In genomic region chr6:44238687-44239350, GRCh38 we compare ENCODE assay signal across 12 cellular contexts. TPM values are rescaled to one million over a fixed set of nuclear protein-coding genes. Genes with fewer than 3 reads are reported as not detected.
DNase-seq lines count a peak whose midpoint lies in the region; ATAC-seq, FAIRE-seq and TF ChIP-seq lines count a peak whose summit lies in the region.
"Had no signal": no experiment of that assay in that cellular context is flagged by ENCODE, and none has a peak within 500 bp of the region (broad histone marks: within the 10 kb centered on the region; RNA-seq: fewer than 3 reads in every experiment).

No MANE protein-coding gene starts in this region.

- peak overlapping the region in 1 of 2 donors; percentile 93 for H3K9ac ChIP-seq in kidney (ENCODE audit: low read length in 2 of 2)

- peak overlapping the region; percentile 97 to 98 for H3K27ac ChIP-seq in kidney (ENCODE audit: low read depth in 2 of 2, low read length in 2 of 2)
- H3K27ac ChIP-seq: SJSA1 had no signal

- intact Hi-C loops in kidney (cut with DNase I) = no loop called here

- FAIRE-seq in kidney (lab: Jason Lieb, UNC) = no peak

- ATAC-seq in activated naive CD8-positive, alpha-beta T cell treated with anti-CD3 and anti-CD28 coated beads, Interleukin-2, amount 50 U/mL, for 24 hours = no peak
- no peak for ATAC-seq in stimulated activated naive CD8-positive, alpha-beta T cell treated with anti-CD3 and anti-CD28 coated beads, Interleukin-15, amount 100 ng/mL, for 72 hours
- no peak for ATAC-seq in GM18868 (IDR thresholded peaks at IDR 0.05; ENCODE audit: unreplicated experiment)

- H3K9me3 ChIP-seq in kidney (ENCODE audit: control insufficient read depth in 1 of 2, low read length in 2 of 2) = no peaks in the 10 kb centered on the region
- H3K9me3 ChIP-seq: SJSA1 had no signal

- no peak overlapping the region for H3K4me3 ChIP-seq in kidney (ENCODE audit: low read length in 2 of 2)

- POLR2A ChIA-PET in activated CD4-positive, alpha-beta T cell treated with anti-CD3 and anti-CD28 coated beads, Interleukin-2, amount 10 ng/mL, durations not matched to agents 7 days and 5 days (lab: Charles Lee) = no interaction called here

- H3K9me3 Mint-ChIP-seq in activated CD4-positive, alpha-beta T cell treated with anti-CD3 and anti-CD28 coated beads, Interleukin-2, amount 10 ng/mL, durations not matched to agents 7 days and 5 days = no peaks in the 10 kb centered on the region
- no peaks in the 10 kb centered on the region for H3K9me3 Mint-ChIP-seq in activated naive CD8-positive, alpha-beta T cell treated with anti-CD3 and anti-CD28 coated beads, Interleukin-2, amount 50 U/mL, for 24 hours
- H3K9me3 Mint-ChIP-seq in stimulated activated naive CD8-positive, alpha-beta T cell treated with anti-CD3 and anti-CD28 coated beads, Interleukin-15, amount 100 ng/mL, for 72 hours = no peaks in the 10 kb centered on the region

- no peak for DNase-seq in activated CD4-positive, alpha-beta T cell treated with anti-CD3 and anti-CD28 coated beads, Interleukin-2, amount 10 ng/mL, durations not matched to agents 7 days and 5 days
- no peak for DNase-seq in activated CD4-positive, alpha-beta T cell treated with anti-CD3 and anti-CD28 coated beads, Interleukin-2, amount 50 U/mL, for 1 hour
- DNase-seq in activated naive CD8-positive, alpha-beta T cell treated with anti-CD3 and anti-CD28 coated beads, Interleukin-2, amount 50 U/mL, for 24 hours = no peak
- DNase-seq in kidney = peak; percentile 25
- DNase-seq in stimulated activated naive CD8-positive, alpha-beta T cell treated with anti-CD3 and anti-CD28 coated beads, Interleukin-15, amount 100 ng/mL, for 72 hours = no peak
- no peak for DNase-seq in Kasumi-1 (lab: John Stamatoyannopoulos, UW)
- no peak for DNase-seq in HT-29 (ENCODE audit: low spot score)
- DNase-seq: mesendoderm, NCI-H1436 treated with DMSO at 0.1 percent for 48 hours had no signal

- H3K4me3 Mint-ChIP-seq in activated CD4-positive, alpha-beta T cell treated with anti-CD3 and anti-CD28 coated beads, Interleukin-2, amount 10 ng/mL, durations not matched to agents 7 days and 5 days = peak overlapping the region; percentile 75
- H3K4me3 Mint-ChIP-seq in activated naive CD8-positive, alpha-beta T cell treated with anti-CD3 and anti-CD28 coated beads, Interleukin-2, amount 50 U/mL, for 24 hours = peak overlapping the region; percentile 78
- peak overlapping the region; percentile 85 to 95 for H3K4me3 Mint-ChIP-seq in stimulated activated naive CD8-positive, alpha-beta T cell treated with anti-CD3 and anti-CD28 coated beads, Interleukin-15, amount 100 ng/mL, for 72 hours

- H3K27me3 Mint-ChIP-seq in activated CD4-positive, alpha-beta T cell treated with anti-CD3 and anti-CD28 coated beads, Interleukin-2, amount 10 ng/mL, durations not matched to agents 7 days and 5 days = no peaks in the 10 kb centered on the region
- no peaks in the 10 kb centered on the region for H3K27me3 Mint-ChIP-seq in activated naive CD8-positive, alpha-beta T cell treated with anti-CD3 and anti-CD28 coated beads, Interleukin-2, amount 50 U/mL, for 24 hours
- H3K27me3 Mint-ChIP-seq in stimulated activated naive CD8-positive, alpha-beta T cell treated with anti-CD3 and anti-CD28 coated beads, Interleukin-15, amount 100 ng/mL, for 72 hours = no peaks in the 10 kb centered on the region

- no peaks in the 10 kb centered on the region for H3K36me3 ChIP-seq in kidney (ENCODE audit: control insufficient read depth in 1 of 2, insufficient read depth in 2 of 2, low read length in 2 of 2)
- H3K36me3 ChIP-seq: SJSA1 had no signal

- TF ChIP-seq CTCF in kidney (IDR thresholded peaks at IDR 0.05; ENCODE audit: borderline replicate concordance, extremely low read depth, insufficient read depth) = no peak

- peaks cover 19% of the 10 kb centered on the region for H3K4me1 Mint-ChIP-seq in activated CD4-positive, alpha-beta T cell treated with anti-CD3 and anti-CD28 coated beads, Interleukin-2, amount 10 ng/mL, durations not matched to agents 7 days and 5 days
- peaks cover 32% of the 10 kb centered on the region for H3K4me1 Mint-ChIP-seq in activated naive CD8-positive, alpha-beta T cell treated with anti-CD3 and anti-CD28 coated beads, Interleukin-2, amount 50 U/mL, for 24 hours
- peaks cover 24% of the 10 kb centered on the region for H3K4me1 Mint-ChIP-seq in stimulated activated naive CD8-positive, alpha-beta T cell treated with anti-CD3 and anti-CD28 coated beads, Interleukin-15, amount 100 ng/mL, for 72 hours

- peaks cover 2% of the 10 kb centered on the region for H3K36me3 Mint-ChIP-seq in activated CD4-positive, alpha-beta T cell treated with anti-CD3 and anti-CD28 coated beads, Interleukin-2, amount 10 ng/mL, durations not matched to agents 7 days and 5 days (ENCODE audit: low read depth)
- peaks cover 15% of the 10 kb centered on the region for H3K36me3 Mint-ChIP-seq in activated naive CD8-positive, alpha-beta T cell treated with anti-CD3 and anti-CD28 coated beads, Interleukin-2, amount 50 U/mL, for 24 hours (ENCODE audit: low read depth)

- peaks cover 20 to 24% of the 10 kb centered on the region in 2 donors for H3K4me1 ChIP-seq in kidney (ENCODE audit: control insufficient read depth in 1 of 2, insufficient read depth in 1 of 2, low read depth in 1 of 2, low read length in 2 of 2)

- peak overlapping the region; percentile 95 for H3K27ac Mint-ChIP-seq in activated CD4-positive, alpha-beta T cell treated with anti-CD3 and anti-CD28 coated beads, Interleukin-2, amount 10 ng/mL, durations not matched to agents 7 days and 5 days
- H3K27ac Mint-ChIP-seq in activated naive CD8-positive, alpha-beta T cell treated with anti-CD3 and anti-CD28 coated beads, Interleukin-2, amount 50 U/mL, for 24 hours = peak overlapping the region; percentile 91
- peak overlapping the region in 1 of 2 donors; percentile 2 for H3K27ac Mint-ChIP-seq in stimulated activated naive CD8-positive, alpha-beta T cell treated with anti-CD3 and anti-CD28 coated beads, Interleukin-15, amount 100 ng/mL, for 72 hours

- CTCF ChIA-PET in activated CD4-positive, alpha-beta T cell treated with anti-CD3 and anti-CD28 coated beads, Interleukin-2, amount 10 ng/mL, durations not matched to agents 7 days and 5 days (lab: Charles Lee) = interaction anchor here (0.6 to 2.1 kb wide), 3 partner anchors 9 to 13 kb away, joined by 3 to 19 read pairs (median 5); partner anchors contain the start of gene HSP90AB1

RNA-seq across cellular contexts. Expression of gene HSP90AB1, which starts 8.1 kb away (rescaled TPM):
- total RNA-seq in activated CD4-positive, alpha-beta T cell treated with anti-CD3 and anti-CD28 coated beads, Interleukin-2, amount 10 ng/mL, durations not matched to agents 7 days and 5 days = 100 to 1,000 TPM; 522 to 571 TPM
- total RNA-seq in kidney = 551 TPM
- polyA plus RNA-seq in kidney (ENCODE audit: insufficient read depth, low read depth, low replicate concordance) = 499 TPM
- total RNA-seq in HT-29 (2014; rRNA removed; shearing (Covaris generic)) = 751 and 810 TPM in 2 replicates

RNA-seq across cellular contexts. Expression of gene SLC29A1, which starts 15.4 kb away (rescaled TPM):
- 10 to 100 TPM; 38.5 to 46.9 TPM for total RNA-seq in activated CD4-positive, alpha-beta T cell treated with anti-CD3 and anti-CD28 coated beads, Interleukin-2, amount 10 ng/mL, durations not matched to agents 7 days and 5 days
- 74.6 TPM for total RNA-seq in kidney
- polyA plus RNA-seq in kidney (ENCODE audit: insufficient read depth, low read depth, low replicate concordance) = 50.1 TPM
- total RNA-seq in HT-29 (2014; rRNA removed; shearing (Covaris generic)) = 30.8 and 33.4 TPM in 2 replicates

RNA-seq across cellular contexts. Expression of gene SLC35B2, which starts 18.5 kb away (rescaled TPM):
- 10 to 100 TPM; 29.5 to 30.1 TPM for total RNA-seq in activated CD4-positive, alpha-beta T cell treated with anti-CD3 and anti-CD28 coated beads, Interleukin-2, amount 10 ng/mL, durations not matched to agents 7 days and 5 days
- total RNA-seq in kidney = 45.1 TPM
- polyA plus RNA-seq in kidney (ENCODE audit: insufficient read depth, low read depth, low replicate concordance) = 49.5 TPM
- total RNA-seq in HT-29 (2014; rRNA removed; shearing (Covaris generic)) = 189 and 193 TPM in 2 replicates

RNA-seq across cellular contexts. Expression of gene MYMX, which starts 22.1 kb away (rescaled TPM):
- not detected for total RNA-seq in activated CD4-positive, alpha-beta T cell treated with anti-CD3 and anti-CD28 coated beads, Interleukin-2, amount 10 ng/mL, durations not matched to agents 7 days and 5 days
- 1.1 TPM for total RNA-seq in kidney
- polyA plus RNA-seq in kidney (ENCODE audit: insufficient read depth, low read depth, low replicate concordance) = 2.2 TPM
- not detected in 2 replicates for total RNA-seq in HT-29 (2014; rRNA removed; shearing (Covaris generic))
- total RNA-seq: fibroblast of lung had no signal
- polyA plus RNA-seq: fibroblast of lung had no signal

RNA-seq across cellular contexts. Expression of gene NFKBIE, which starts 26.5 kb away (rescaled TPM):
- total RNA-seq in activated CD4-positive, alpha-beta T cell treated with anti-CD3 and anti-CD28 coated beads, Interleukin-2, amount 10 ng/mL, durations not matched to agents 7 days and 5 days = 10 to 100 TPM; 14.7 to 15.3 TPM
- 19.0 TPM for total RNA-seq in kidney
- polyA plus RNA-seq in kidney (ENCODE audit: insufficient read depth, low read depth, low replicate concordance) = 12.6 TPM
- 11.2 and 19.3 TPM in 2 replicates for total RNA-seq in HT-29 (2014; rRNA removed; shearing (Covaris generic))
